Comparison of ENCODE assay signal across 22 cellular contexts in the genomic region with DNA sequence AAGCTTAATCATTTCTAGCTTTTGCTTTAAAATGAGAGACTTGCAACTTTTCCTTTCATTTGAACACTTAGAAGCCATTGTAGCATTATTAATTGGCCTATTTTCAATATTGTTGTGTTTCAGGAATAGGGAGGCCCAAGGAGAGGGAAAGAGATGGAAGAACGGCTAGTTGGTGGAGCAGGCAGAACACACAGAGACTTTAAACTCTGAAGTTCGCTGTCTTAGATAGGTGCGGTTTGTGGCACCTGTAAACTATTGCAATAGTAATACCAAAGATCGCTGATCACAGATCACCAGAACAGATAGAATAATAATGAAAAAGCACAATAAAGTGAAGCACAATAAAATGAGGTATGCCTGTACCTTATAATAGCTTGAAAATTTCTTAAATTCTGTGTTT. TPM values are rescaled to one million over a fixed set of nuclear protein-coding genes. Genes with fewer than 3 reads are reported as not detected.
DNase-seq lines count a peak whose midpoint lies in the region; ATAC-seq, FAIRE-seq and TF ChIP-seq lines count a peak whose summit lies in the region.
"Had no signal": no experiment of that assay in that cellular context is flagged by ENCODE, and none has a peak within 500 bp of the region (broad histone marks: within the 10 kb centered on the region; RNA-seq: fewer than 3 reads in every experiment).

No MANE protein-coding gene starts in this region.

- no peak overlapping the region for H3K4me3 ChIP-seq in ACC112 (ENCODE audit: low read depth, low read length)
- no peak overlapping the region for H3K4me3 ChIP-seq in KMS-11 (IDR thresholded peaks at IDR 0.05; ENCODE audit: insufficient read depth, low read depth, low read length)
- H3K4me3 ChIP-seq: dorsolateral prefrontal cortex, smooth muscle cell had no signal

- H3K27ac ChIP-seq in ACC112 (ENCODE audit: low read depth, low read length) (no peak overlapping the region), KMS-11 (no peak overlapping the region)
- H3K27ac ChIP-seq: dorsolateral prefrontal cortex, WERI-Rb-1 had no signal

- no peaks in the 10 kb centered on the region for H3K27me3 Mint-ChIP-seq in effector memory CD8-positive, alpha-beta T cell
- H3K27me3 Mint-ChIP-seq in natural killer cell (ENCODE audit: low read depth in 2 of 2): no peaks in the 10 kb centered on the region

- FAIRE-seq in urothelium cell line (lab: Jason Lieb, UNC) (no peak), frontal cortex (lab: Jason Lieb, UNC) (no peak)

- peak overlapping the region in 1 of 2 donors; percentile 58 for H3K4me3 Mint-ChIP-seq in effector memory CD8-positive, alpha-beta T cell
- H3K4me3 Mint-ChIP-seq in natural killer cell: no peak overlapping the region
- H3K4me3 Mint-ChIP-seq: neural crest cell had no signal

- intact Hi-C loops in natural killer cell (cut with micrococcal nuclease): no loop called here

- no peaks in the 10 kb centered on the region for H4K20me1 ChIP-seq in KMS-11 (ENCODE audit: insufficient read depth)

- H3K79me2 ChIP-seq in ACC112 (ENCODE audit: control insufficient read depth, insufficient read depth, low read length, unreplicated experiment) (no peaks in the 10 kb centered on the region), KMS-11 (ENCODE audit: insufficient read depth, low read depth) (peaks cover 57% of the 10 kb centered on the region)

- H3K9ac ChIP-seq in KMS-11: no peak overlapping the region

- H3K4me2 ChIP-seq in KMS-11: peak overlapping the region; percentile 10; the same call in 1 of the 2 replicates
- H3K4me2 ChIP-seq: smooth muscle cell had no signal

- no peak for ATAC-seq in effector memory CD8-positive, alpha-beta T cell (replicated peaks)
- ATAC-seq in natural killer cell (no peak), HG02678 (IDR thresholded peaks at IDR 0.05; ENCODE audit: unreplicated experiment) (no peak)

- H2AFZ ChIP-seq in ACC112 (ENCODE audit: low read length, unreplicated experiment) (peak overlapping the region; percentile 28), KMS-11 (ENCODE audit: low read depth) (no peak overlapping the region)

- peaks cover 38 to 49% of the 10 kb centered on the region in 2 donors for H3K4me1 Mint-ChIP-seq in effector memory CD8-positive, alpha-beta T cell (ENCODE audit: low read depth in 2 of 2)
- H3K4me1 Mint-ChIP-seq in natural killer cell: peaks cover 48 to 55% of the 10 kb centered on the region in 2 donors

- DNase-seq in effector memory CD8-positive, alpha-beta T cell: no peak
- no peak for DNase-seq in natural killer cell
- no peak for DNase-seq in urothelium cell line (ENCODE audit: low spot score)
- no peak for DNase-seq in NCI-H524 (lab: John Stamatoyannopoulos, UW)
- DNase-seq in frontal cortex (ENCODE audit: low spot score in 2 of 2): no peak
- DNase-seq: ACHN; activated naive CD4-positive, alpha-beta T cell; activated T-cell treated with anti-CD3 and anti-CD28 coated beads, Interleukin-2, amount 50 U/mL, for 1 hour; amygdala; C1 segment of cervical spinal cord; central memory CD4-positive, alpha-beta T cell; dorsolateral prefrontal cortex; left cardiac atrium; midbrain; NCI-H1694; NCI-H748 treated with DMSO at 0.1 percent for 48 hours; WERI-Rb-1 had no signal

- H3K27me3 ChIP-seq in ACC112 (ENCODE audit: insufficient read depth, low read length): no peaks in the 10 kb centered on the region
- no peaks in the 10 kb centered on the region for H3K27me3 ChIP-seq in KMS-11 (ENCODE audit: insufficient read depth, low read depth)
- H3K27me3 ChIP-seq: dorsolateral prefrontal cortex had no signal

- H3K27ac Mint-ChIP-seq in effector memory CD8-positive, alpha-beta T cell: peak overlapping the region; percentile 88
- H3K27ac Mint-ChIP-seq in natural killer cell: peak overlapping the region; percentile 41 to 73

- H3K4me1 ChIP-seq in ACC112 (ENCODE audit: control insufficient read depth, insufficient read depth, low read length, unreplicated experiment): peaks cover 13% of the 10 kb centered on the region
- H3K4me1 ChIP-seq in KMS-11 (ENCODE audit: low read depth, poor library complexity, severe bottlenecking): peaks cover 25% of the 10 kb centered on the region

- TF ChIP-seq CTCF in KMS-11 (conservative IDR thresholded peaks at IDR 0.05; ENCODE audit: low read depth, low read length) (no peak), natural killer cell (IDR thresholded peaks at IDR 0.05) (no peak)

- H3K9me3 Mint-ChIP-seq in effector memory CD8-positive, alpha-beta T cell: no peaks in the 10 kb centered on the region
- H3K9me3 Mint-ChIP-seq in natural killer cell: peaks cover 0 to 2% of the 10 kb centered on the region in 2 donors

- H3K36me3 ChIP-seq in ACC112 (ENCODE audit: insufficient read depth, low read length) (peaks cover 3% of the 10 kb centered on the region; the same call in 1 of the 2 replicates), KMS-11 (ENCODE audit: insufficient read depth) (no peaks in the 10 kb centered on the region)
- H3K36me3 ChIP-seq: WERI-Rb-1 had no signal

- H3K36me3 Mint-ChIP-seq in effector memory CD8-positive, alpha-beta T cell (ENCODE audit: insufficient read depth): no peaks in the 10 kb centered on the region
- no peaks in the 10 kb centered on the region for H3K36me3 Mint-ChIP-seq in natural killer cell

RNA-seq across cellular contexts. Expression of gene RABGAP1L, which starts 31.5 kb away (rescaled TPM):
- total RNA-seq in natural killer cell: 100 to 1,000 TPM; 145 to 168 (median 153) TPM
- 116 TPM for total RNA-seq in frontal cortex
